In the genomic region with DNA sequence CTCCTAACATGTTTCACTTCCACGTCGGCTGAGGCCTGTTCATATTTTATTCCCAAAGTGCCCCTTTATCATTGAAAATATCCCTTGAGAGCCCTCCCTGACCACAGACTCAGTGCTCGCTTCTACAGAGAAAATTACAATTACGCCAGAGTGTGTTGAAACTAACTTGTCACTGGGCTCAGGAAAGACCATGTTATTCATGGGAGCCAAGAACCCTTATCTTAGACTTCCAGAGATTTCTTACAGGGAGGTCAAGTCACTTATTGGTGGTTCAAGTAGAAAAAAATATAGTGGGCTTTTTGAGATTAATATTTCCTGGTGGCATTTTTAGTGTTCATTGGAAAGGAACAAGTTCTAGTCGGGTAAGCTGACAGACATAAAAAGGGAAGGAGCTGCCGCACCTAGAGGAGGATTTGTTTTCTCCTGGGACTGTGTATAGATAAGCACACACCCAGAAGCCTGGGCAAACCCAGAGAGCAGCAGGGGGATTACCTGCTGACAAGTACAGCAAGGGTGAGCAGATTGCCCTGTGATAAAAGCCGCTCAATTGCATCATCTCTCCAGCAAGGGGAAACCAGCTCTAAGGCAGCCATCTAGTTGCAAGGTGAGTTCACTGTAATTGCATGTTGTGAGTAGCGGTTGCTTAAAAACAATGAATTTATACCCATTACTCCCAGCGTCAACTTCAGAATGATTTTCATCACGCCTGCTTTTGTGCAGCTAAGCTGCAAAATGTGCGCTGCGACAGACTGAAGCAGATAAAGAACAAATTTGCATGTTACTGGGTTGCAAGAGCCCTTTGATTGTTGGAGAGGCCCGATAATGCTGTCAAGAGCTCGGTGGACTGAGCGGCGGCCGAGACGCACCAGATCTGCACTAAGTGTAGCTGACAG, we compare ENCODE assay signal across 8 cellular contexts. TPM values are rescaled to one million over a fixed set of nuclear protein-coding genes. Genes with fewer than 3 reads are reported as not detected.
DNase-seq lines count a peak whose midpoint lies in the region; ATAC-seq, FAIRE-seq and TF ChIP-seq lines count a peak whose summit lies in the region.

No MANE protein-coding gene starts in this region.

- dilution Hi-C loops in endothelial cell of umbilical vein (cut with MboI; ENCODE audit: extremely low pct_ligation_motif_present, low sequenced_read_pairs), result no loop called here

- no peak overlapping the region for H3K4me2 ChIP-seq in endothelial cell of umbilical vein (ENCODE audit: insufficient read depth, low read length)

- H3K79me2 ChIP-seq in endothelial cell of umbilical vein (ENCODE audit: control insufficient read depth, insufficient read depth, low read length), result no peaks in the 10 kb centered on the region

- no peaks in the 10 kb centered on the region for H3K36me3 Mint-ChIP-seq in Caco-2 (ENCODE audit: insufficient read depth, unreplicated experiment)
- H3K36me3 Mint-ChIP-seq in activated CD4-positive, alpha-beta T cell treated with anti-CD3 and anti-CD28 coated beads, Interleukin-2, amount 10 ng/mL, durations not matched to agents 24 days and 14 days (ENCODE audit: low read depth), result no peaks in the 10 kb centered on the region

- H4K20me1 ChIP-seq in endothelial cell of umbilical vein (replicated peaks; ENCODE audit: control insufficient read depth, extremely low read depth, insufficient read depth, low read length), result no peaks in the 10 kb centered on the region

- H3K27ac ChIP-seq in endothelial cell of umbilical vein (ENCODE audit: insufficient read depth, low read depth, low read length), result no peak overlapping the region

- peak; percentile 79 to 85 for DNase-seq in Caco-2
- peak; percentile 58 to 83 (median 80) for DNase-seq in NCI-H1417 (lab: John Stamatoyannopoulos, UW)
- DNase-seq in endothelial cell of umbilical vein (ENCODE audit: low read depth, low spot score), result peak; percentile 9
- DNase-seq in stimulated activated naive CD8-positive, alpha-beta T cell treated with anti-CD3 and anti-CD28 coated beads, Interleukin-15, Interleukin-2, amounts not matched to agents 100 U/mL and 50 U/mL, for 24 hours, result peak; percentile 33
- no peak for DNase-seq in NCI-H128 (lab: John Stamatoyannopoulos, UW; ENCODE audit: unreplicated experiment)
- DNase-seq in activated CD4-positive, alpha-beta T cell treated with anti-CD3 and anti-CD28 coated beads, Interleukin-2, amount 10 ng/mL, durations not matched to agents 24 days and 14 days, result no peak

- no peaks in the 10 kb centered on the region for H3K9me3 ChIP-seq in Caco-2
- H3K9me3 ChIP-seq in endothelial cell of umbilical vein (replicated peaks; ENCODE audit: control insufficient read depth, insufficient read depth, low read length), result no peaks in the 10 kb centered on the region

- POLR2A ChIA-PET in Caco-2 (lab: Charles Lee) (no interaction called here), endothelial cell of umbilical vein (lab: Charles Lee) (interaction anchor here (0.5 kb wide), 1 partner anchor 368 kb away, joined by 4 read pairs; no protein-coding TSS in a partner anchor)

- FAIRE-seq in endothelial cell of umbilical vein (lab: Jason Lieb, UNC), result no peak

- no peak overlapping the region for H3K4me3 ChIP-seq in Caco-2 (ENCODE audit: low read depth, low read length)
- H3K4me3 ChIP-seq in endothelial cell of umbilical vein (replicated peaks in 1 of 3; ENCODE audit: insufficient read depth in 1 of 3, low read depth in 1 of 3, low read length in 3 of 3), result no peak overlapping the region

- no peaks in the 10 kb centered on the region for H3K27me3 Mint-ChIP-seq in Caco-2 (ENCODE audit: insufficient read depth, unreplicated experiment)
- peaks cover 2% of the 10 kb centered on the region for H3K27me3 Mint-ChIP-seq in activated CD4-positive, alpha-beta T cell treated with anti-CD3 and anti-CD28 coated beads, Interleukin-2, amount 10 ng/mL, durations not matched to agents 24 days and 14 days

- BruUV-seq in Caco-2 (replicated peaks; lab: Mats Ljungman, UMichigan) (no TSS peak), endothelial cell of umbilical vein (replicated peaks; lab: Mats Ljungman, UMichigan) (no TSS peak)

- H3K9me1 ChIP-seq in endothelial cell of umbilical vein (replicated peaks; ENCODE audit: control insufficient read depth, extremely low read depth, insufficient read depth, low read length), result no peaks in the 10 kb centered on the region

- peak; percentile 74 for ATAC-seq in GM21423 (IDR thresholded peaks at IDR 0.05; ENCODE audit: unreplicated experiment)
- peak; percentile 90 for ATAC-seq in stimulated activated naive CD8-positive, alpha-beta T cell treated with anti-CD3 and anti-CD28 coated beads, Interleukin-15, Interleukin-2, amounts not matched to agents 100 U/mL and 50 U/mL, for 24 hours
- ATAC-seq in GM21723 (IDR thresholded peaks at IDR 0.05; ENCODE audit: unreplicated experiment), result no peak

- H3K9me3 Mint-ChIP-seq in Caco-2 (ENCODE audit: unreplicated experiment), result no peaks in the 10 kb centered on the region
- no peaks in the 10 kb centered on the region for H3K9me3 Mint-ChIP-seq in activated CD4-positive, alpha-beta T cell treated with anti-CD3 and anti-CD28 coated beads, Interleukin-2, amount 10 ng/mL, durations not matched to agents 24 days and 14 days

- CTCF ChIA-PET in Caco-2 (lab: Charles Lee), result interaction anchor here (1.3 to 2.3 kb wide), 2 partner anchors 184 to 187 kb away, joined by 6 to 14 read pairs; no protein-coding TSS in a partner anchor
- CTCF ChIA-PET in endothelial cell of umbilical vein (lab: Charles Lee), result interaction anchor here (12.2 kb wide), 1 partner anchor 185 kb away, joined by 415 read pairs; no protein-coding TSS in a partner anchor

- H3K4me1 Mint-ChIP-seq in Caco-2 (ENCODE audit: low read depth, unreplicated experiment), result peaks cover 19% of the 10 kb centered on the region
- H3K4me1 Mint-ChIP-seq in activated CD4-positive, alpha-beta T cell treated with anti-CD3 and anti-CD28 coated beads, Interleukin-2, amount 10 ng/mL, durations not matched to agents 24 days and 14 days, result peaks cover 9% of the 10 kb centered on the region

- H3K4me3 Mint-ChIP-seq in Caco-2 (ENCODE audit: unreplicated experiment), result peak overlapping the region; percentile 27
- H3K4me3 Mint-ChIP-seq in activated CD4-positive, alpha-beta T cell treated with anti-CD3 and anti-CD28 coated beads, Interleukin-2, amount 10 ng/mL, durations not matched to agents 24 days and 14 days, result no peak overlapping the region

- H3K36me3 ChIP-seq in Caco-2 (ENCODE audit: control insufficient read depth, insufficient read depth, low read length), result no peaks in the 10 kb centered on the region
- H3K36me3 ChIP-seq in endothelial cell of umbilical vein (ENCODE audit: control insufficient read depth in 2 of 2, extremely low read depth in 1 of 2, insufficient read depth in 2 of 2, low read length in 2 of 2), result no peaks in the 10 kb centered on the region

- TF ChIP-seq CTCF in Caco-2 (IDR thresholded peaks at IDR 0.05; ENCODE audit: insufficient read depth in 1 of 2, low read depth in 1 of 2, low read length in 1 of 2, severe bottlenecking in 1 of 2, unreplicated experiment in 1 of 2) (no peak), endothelial cell of umbilical vein (IDR thresholded peaks at IDR 0.05; ENCODE audit: extremely low read depth in 1 of 2, insufficient read depth in 1 of 2, low read depth in 1 of 2, low read length in 2 of 2) (no peak)

- TF ChIP-seq POLR2A in endothelial cell of umbilical vein (IDR thresholded peaks at IDR 0.05; ENCODE audit: low read depth, low read length), result no peak

- H2AFZ ChIP-seq in endothelial cell of umbilical vein (ENCODE audit: low read depth, low read length), result no peak overlapping the region

- peaks cover 1% of the 10 kb centered on the region; the same call in 1 of the 2 replicates for H3K27me3 ChIP-seq in Caco-2 (replicated peaks; ENCODE audit: control insufficient read depth, insufficient read depth, low read length)
- peaks cover 15 to 18% of the 10 kb centered on the region in 2 experiments for H3K27me3 ChIP-seq in endothelial cell of umbilical vein (ENCODE audit: control insufficient read depth in 2 of 2, insufficient read depth in 2 of 2, low read length in 2 of 2)

- intact Hi-C loops in Caco-2 (cut with micrococcal nuclease; ENCODE audit: unreplicated experiment), result loop anchor here (1.0 kb wide), 1 partner anchor 116 kb away; no protein-coding TSS in a partner anchor
- intact Hi-C loops in endothelial cell of umbilical vein (cut with micrococcal nuclease), result loop anchor here (1.0 to 10.0 kb wide), 3 partner anchors 278 to 1402 kb away; no protein-coding TSS in a partner anchor
- intact Hi-C loops in activated CD4-positive, alpha-beta T cell treated with anti-CD3 and anti-CD28 coated beads, Interleukin-2, amount 10 ng/mL, durations not matched to agents 24 days and 14 days (cut with micrococcal nuclease), result loop anchor here (2.0 to 10.0 kb wide), 4 partner anchors 14 to 972 kb away; no protein-coding TSS in a partner anchor

- H3K27ac Mint-ChIP-seq in Caco-2 (ENCODE audit: unreplicated experiment), result peak overlapping the region; percentile 48
- H3K27ac Mint-ChIP-seq in activated CD4-positive, alpha-beta T cell treated with anti-CD3 and anti-CD28 coated beads, Interleukin-2, amount 10 ng/mL, durations not matched to agents 24 days and 14 days, result no peak overlapping the region

- no peak overlapping the region for H3K9ac ChIP-seq in endothelial cell of umbilical vein (replicated peaks; ENCODE audit: extremely low read depth, insufficient read depth, low read length)

- peaks cover 7% of the 10 kb centered on the region for H3K4me1 ChIP-seq in Caco-2
- no peaks in the 10 kb centered on the region for H3K4me1 ChIP-seq in endothelial cell of umbilical vein (ENCODE audit: control insufficient read depth, extremely low read depth, insufficient read depth, low read length)

TF ChIP-seq in endothelial cell of umbilical vein, 7 proteins besides CTCF, POLR2A, EP300 and RAD21 (continues in another document):
- TF ChIP-seq GATA2 (IDR thresholded peaks at IDR 0.05; ENCODE audit: insufficient read depth, insufficient read length, low read depth, low read length), result no peak
- no peak for TF ChIP-seq JUN (IDR thresholded peaks at IDR 0.05; ENCODE audit: borderline replicate concordance, insufficient read depth, insufficient read length, low read depth)
- no peak for TF ChIP-seq POLR2AphosphoS5 (IDR thresholded peaks at IDR 0.05; ENCODE audit: insufficient read depth, low read depth, low read length)
- no peak for TF ChIP-seq MYC (IDR thresholded peaks at IDR 0.05; ENCODE audit: low read depth, low read length)

RNA-seq across cellular contexts. Expression of a gene that starts 46.2 kb away (rescaled TPM):
- total RNA-seq in Caco-2 (2022) (not detected in 2 replicates), endothelial cell of umbilical vein (not detected in 2 replicates)
- polyA plus RNA-seq in endothelial cell of umbilical vein, result not detected in 2 replicates
- polyA plus RNA-seq in endothelial cell of umbilical vein (2011; cell fraction: cytosol; rRNA removed), result not detected in 2 replicates
- polyA plus RNA-seq in endothelial cell of umbilical vein (2011; cell fraction: nucleus; rRNA removed), result not detected in 2 replicates
- not detected in 2 replicates for polyA plus RNA-seq in endothelial cell of umbilical vein (2012)
- not detected in 2 replicates for polyA minus RNA-seq in endothelial cell of umbilical vein
- not detected for polyA minus RNA-seq in endothelial cell of umbilical vein (2011; cell fraction: cytosol; rRNA and poly(A)+ RNA removed)
- not detected in 2 replicates for polyA minus RNA-seq in endothelial cell of umbilical vein (2011; cell fraction: nucleus; rRNA and poly(A)+ RNA removed)
- total RNA-seq in activated CD4-positive, alpha-beta T cell treated with anti-CD3 and anti-CD28 coated beads, Interleukin-2, amount 10 ng/mL, durations not matched to agents 24 days and 14 days, result 0.05 TPM in 1 of 2 replicates, not detected in the other

Comparison
In these comparisons a context has a peak if more than half of its experiments do, and no peak if none do; other contexts are left out.
1. DNase-seq: peak in Caco-2 (2 of 2), NCI-H1417 (3 of 3), endothelial cell of umbilical vein (single experiment) and stimulated activated naive CD8-positive, alpha-beta T cell treated with anti-CD3 and anti-CD28 coated beads, Interleukin-15, Interleukin-2, amounts not matched to agents 100 U/mL and 50 U/mL, for 24 hours (single experiment); none in NCI-H128 (single experiment) and activated CD4-positive, alpha-beta T cell treated with anti-CD3 and anti-CD28 coated beads, Interleukin-2, amount 10 ng/mL, durations not matched to agents 24 days and 14 days (single experiment).